17 cellular contexts compared by ENCODE assay signal in the genomic region with DNA sequence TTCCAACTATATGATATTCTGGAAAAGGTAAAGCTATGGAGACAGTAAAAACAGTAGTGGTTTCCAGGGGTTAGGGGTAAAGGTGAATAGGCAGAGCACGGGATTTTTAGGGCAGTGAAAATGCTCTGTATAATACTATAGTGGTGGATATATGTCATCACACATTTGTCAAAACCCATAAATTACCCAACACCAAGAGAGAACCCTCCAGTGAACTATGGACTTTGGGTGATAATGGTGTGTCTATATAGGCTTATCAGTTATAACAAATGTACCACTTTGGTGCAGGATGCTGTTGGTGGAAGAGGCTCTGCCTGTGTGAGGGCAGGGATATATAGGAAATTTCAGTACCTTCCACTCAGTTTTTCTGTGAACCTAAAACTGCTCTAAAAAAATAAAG.
"Had no signal": no experiment of that assay in that cellular context is flagged by ENCODE, and none has a peak within 500 bp of the region (broad histone marks: within the 10 kb centered on the region; RNA-seq: fewer than 3 reads in every experiment).

No MANE protein-coding gene starts in this region.

- H3K27ac ChIP-seq: epithelial cell of prostate, foreskin keratinocyte, hepatocyte, left ventricle myocardium inferior, lower lobe of right lung, pancreas, upper lobe of left lung, uterus had no signal

- DNase-seq: effector memory CD8-positive, alpha-beta T cell; foreskin keratinocyte; kidney; left cardiac atrium; left ventricle myocardium inferior; lower lobe of right lung; natural killer cell; occipital lobe; pancreas; right cardiac atrium; stimulated activated CD4-positive, alpha-beta T cell treated with anti-CD3 and anti-CD28 coated beads, Interleukin-2, amount 100 ng/mL, for 48 hours; stimulated activated naive CD4-positive, alpha-beta T cell treated with Interleukin-2 at 50 U/mL for 16 hours; uterus had no signal

- H3K79me2 ChIP-seq: hepatocyte had no signal

- H3K4me2 ChIP-seq: smooth muscle cell had no signal

- H3K4me3 ChIP-seq: hepatocyte, left ventricle myocardium inferior, lower lobe of right lung, pancreas, smooth muscle cell, upper lobe of left lung, uterus had no signal

- H2AFZ ChIP-seq: hepatocyte had no signal

- FAIRE-seq: kidney, pancreas had no signal

- H3K9me3 ChIP-seq: left ventricle myocardium inferior, lower lobe of right lung, pancreas, upper lobe of left lung, uterus had no signal

- H3K4me1 ChIP-seq: foreskin keratinocyte, pancreas, uterus had no signal

- ATAC-seq: effector memory CD8-positive, alpha-beta T cell; foreskin keratinocyte; left cardiac atrium; lower lobe of right lung; natural killer cell; pancreas; right cardiac atrium had no signal

- H3K36me3 ChIP-seq: left ventricle myocardium inferior, lower lobe of right lung, pancreas, upper lobe of left lung, uterus had no signal
